ENCODE assay signal across 6 cellular contexts in the genomic region with DNA sequence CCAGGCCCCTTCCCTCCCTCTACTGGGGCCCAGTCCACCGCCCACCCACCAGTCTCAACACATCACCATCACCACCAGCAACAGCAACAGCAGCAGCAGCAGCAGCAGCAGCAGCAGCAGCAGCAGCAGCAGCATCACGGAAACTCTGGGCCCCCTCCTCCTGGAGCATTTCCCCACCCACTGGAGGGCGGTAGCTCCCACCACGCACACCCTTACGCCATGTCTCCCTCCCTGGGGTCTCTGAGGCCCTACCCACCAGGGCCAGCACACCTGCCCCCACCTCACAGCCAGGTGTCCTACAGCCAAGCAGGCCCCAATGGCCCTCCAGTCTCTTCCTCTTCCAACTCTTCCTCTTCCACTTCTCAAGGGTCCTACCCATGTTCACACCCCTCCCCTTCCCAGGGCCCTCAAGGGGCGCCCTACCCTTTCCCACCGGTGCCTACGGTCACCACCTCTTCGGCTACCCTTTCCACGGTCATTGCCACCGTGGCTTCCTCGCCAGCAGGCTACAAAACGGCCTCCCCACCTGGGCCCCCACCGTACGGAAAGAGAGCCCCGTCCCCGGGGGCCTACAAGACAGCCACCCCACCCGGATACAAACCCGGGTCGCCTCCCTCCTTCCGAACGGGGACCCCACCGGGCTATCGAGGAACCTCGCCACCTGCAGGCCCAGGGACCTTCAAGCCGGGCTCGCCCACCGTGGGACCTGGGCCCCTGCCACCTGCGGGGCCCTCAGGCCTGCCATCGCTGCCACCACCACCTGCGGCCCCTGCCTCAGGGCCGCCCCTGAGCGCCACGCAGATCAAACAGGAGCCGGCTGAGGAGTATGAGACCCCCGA. TPM values are rescaled to one million over a fixed set of nuclear protein-coding genes. Genes with fewer than 3 reads are reported as not detected.
DNase-seq lines count a peak whose midpoint lies in the region; ATAC-seq lines count a peak whose summit lies in the region.

No MANE protein-coding gene starts in this region.

- ATAC-seq in HG02678 (IDR thresholded peaks at IDR 0.05; ENCODE audit: unreplicated experiment): peak; percentile 1
- ATAC-seq in right cardiac atrium: peak; percentile 8
- ATAC-seq in HG03097 (IDR thresholded peaks at IDR 0.05; ENCODE audit: low FRiP score, unreplicated experiment): no peak

- H3K4me3 ChIP-seq in right cardiac atrium (ENCODE audit: low read length) (peak overlapping the region; percentile 32), stomach smooth muscle (ENCODE audit: low read length in 2 of 2) (peak overlapping the region; percentile 72 to 78)

- no peaks in the 10 kb centered on the region for H3K9me3 ChIP-seq in right cardiac atrium (ENCODE audit: control insufficient read depth, low read length)
- no peaks in the 10 kb centered on the region for H3K9me3 ChIP-seq in stomach smooth muscle (ENCODE audit: control insufficient read depth in 2 of 2, low read length in 2 of 2)

- H3K4me1 ChIP-seq in right cardiac atrium (ENCODE audit: control insufficient read depth, insufficient read depth, low read length): peaks cover 5% of the 10 kb centered on the region
- H3K4me1 ChIP-seq in stomach smooth muscle (ENCODE audit: control insufficient read depth, insufficient read depth, low read length): peaks cover 48% of the 10 kb centered on the region

- H3K27me3 ChIP-seq in right cardiac atrium (ENCODE audit: control insufficient read depth, insufficient read depth) (no peaks in the 10 kb centered on the region), stomach smooth muscle (ENCODE audit: control insufficient read depth in 1 of 2, insufficient read depth in 2 of 2, low read length in 2 of 2) (no peaks in the 10 kb centered on the region)

- H3K27ac ChIP-seq in right cardiac atrium (ENCODE audit: low read length) (peak overlapping the region; percentile 77), stomach smooth muscle (ENCODE audit: low read length) (peak overlapping the region; percentile 93)

- DNase-seq in activated CD4-positive, CD25-positive, alpha-beta regulatory T cell treated with anti-CD3 and anti-CD28 coated beads, Interleukin-2, amount 50 U/mL, for 72 hours: peak; percentile 49
- DNase-seq in right cardiac atrium (peak; percentile 50 to 81 (median 68)), amniotic stem cell (lab: John Stamatoyannopoulos, UW) (no peak)

- peaks cover 24 to 37% of the 10 kb centered on the region in 2 donors for H3K36me3 ChIP-seq in stomach smooth muscle (ENCODE audit: control insufficient read depth in 2 of 2, insufficient read depth in 2 of 2, low read length in 2 of 2)

- intact Hi-C loops in right cardiac atrium (cut with DNase I): no loop called here

- peak overlapping the region; percentile 47 to 77 for H3K9ac ChIP-seq in stomach smooth muscle (ENCODE audit: low read length in 2 of 2)

- 29% methylated on average over 36 of the region's 36 CpGs for WGBS in right cardiac atrium

RNA-seq across cellular contexts. Expression of a gene that starts 6.8 kb away (rescaled TPM):
- not detected for total RNA-seq in right cardiac atrium
- polyA plus RNA-seq in right cardiac atrium: not detected

RNA-seq across cellular contexts. Expression of a gene that starts 7.0 kb away (rescaled TPM):
- total RNA-seq in right cardiac atrium: 100 to 1,000 TPM; 262 to 339 (median 272) TPM
- 441 TPM for polyA plus RNA-seq in right cardiac atrium

RNA-seq across cellular contexts. Expression of a gene that starts 9.1 kb away (rescaled TPM):
- 10 to 100 TPM; 85.3 to 89.3 (median 88.6) TPM for total RNA-seq in right cardiac atrium
- polyA plus RNA-seq in right cardiac atrium: 70.1 TPM

RNA-seq across cellular contexts. Expression of a gene that starts 14.3 kb away (rescaled TPM):
- 10 to 100 TPM in 2 of 4 donors, 1 to 10 TPM in 2; 7.7 to 12.1 (median 9.3) TPM for total RNA-seq in right cardiac atrium
- polyA plus RNA-seq in right cardiac atrium: 5.9 TPM

RNA-seq across cellular contexts. Expression of a gene that starts 22.5 kb away (rescaled TPM):
- 10 to 100 TPM; 29.6 to 42.1 (median 35.8) TPM for total RNA-seq in right cardiac atrium
- 17.8 TPM for polyA plus RNA-seq in right cardiac atrium
